ENCODE assay signal across 8 cellular contexts in the genomic region with DNA sequence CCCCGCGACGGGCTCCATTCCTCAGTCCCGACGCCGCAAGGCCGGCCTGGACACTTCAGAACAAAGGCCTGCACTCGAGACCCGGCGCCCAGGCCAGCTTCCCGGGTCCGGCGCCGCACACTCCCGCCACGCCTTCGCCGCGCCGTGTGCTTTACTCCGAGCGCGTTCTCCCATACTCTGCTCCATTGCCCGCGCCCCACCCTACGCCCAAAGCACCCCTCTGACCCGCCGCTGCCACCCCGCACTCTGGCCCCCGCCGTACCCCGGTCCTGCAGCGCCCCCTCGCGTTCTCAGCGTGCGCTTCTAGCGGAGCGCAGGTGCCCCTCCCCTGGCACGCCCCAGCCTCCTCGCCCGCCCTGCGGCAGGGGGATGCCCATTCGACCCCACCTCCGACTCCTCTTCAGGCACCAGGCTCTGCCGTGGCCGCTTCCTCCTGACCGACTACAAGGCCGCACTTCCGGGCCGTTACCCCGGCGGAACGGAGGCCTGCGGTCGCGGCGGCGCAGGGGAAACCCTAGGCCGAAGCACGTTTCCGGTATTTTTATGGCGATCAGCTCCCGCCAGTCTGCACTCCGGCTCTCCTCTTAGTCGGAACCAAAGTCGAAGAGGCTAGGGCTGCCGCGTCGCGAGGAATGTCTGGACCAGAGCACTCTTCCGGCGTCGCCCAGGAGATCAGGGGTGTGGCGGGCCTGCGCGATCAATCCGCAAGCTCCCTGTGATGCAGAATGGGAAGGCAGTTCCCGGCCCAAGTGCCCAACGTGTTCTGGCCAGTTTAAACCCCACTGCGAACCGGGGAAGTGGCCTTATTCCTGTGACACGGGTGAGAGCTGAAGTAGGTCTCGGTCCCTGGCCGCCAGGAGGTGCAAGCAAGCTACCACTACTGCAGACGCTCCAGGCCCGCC. TPM values are rescaled to one million over a fixed set of nuclear protein-coding genes. Genes with fewer than 3 reads are reported as not detected.
DNase-seq lines count a peak whose midpoint lies in the region; ATAC-seq and TF ChIP-seq lines count a peak whose summit lies in the region.

A gene (minus strand): TSS at position 456 of the 902 bp plus-strand sequence. CDS start 2,137 bp downstream, outside the sequence.

- H3K27ac ChIP-seq in caudate nucleus (ENCODE audit: low read depth, low read length) = peak within 1 kb of the TSS; percentile 96

- intact Hi-C loops in activated B cell treated with CpG ODN at 0.5 μM for 24 hours (cut with micrococcal nuclease) = loop anchor here (1.0 to 5.0 kb wide), 14 partner anchors 20 to 1112 kb away; a partner anchor contains a TSS

- peak; percentile 82 for TF ChIP-seq POLR2A in GM18951 (IDR thresholded peaks at IDR 0.05; ENCODE audit: extremely low read depth, insufficient read depth, insufficient read length)

- peak within 1 kb of the TSS; percentile 95 for H3K4me3 Mint-ChIP-seq in activated B cell treated with CpG ODN at 0.5 μM for 24 hours

- CTCF ChIA-PET in activated B cell treated with CpG ODN at 0.5 μM for 24 hours (lab: Charles Lee) = interaction anchor here (0.6 to 2.7 kb wide), 24 partner anchors 8 to 367 kb away, joined by 3 to 62 read pairs (median 5); a partner anchor contains a TSS

- peak; percentile 89 for DNase-seq in AG09319 (ENCODE audit: extremely low read depth, low read depth)
- peak; percentile 99 for DNase-seq in NCI-H226
- DNase-seq in activated B cell treated with CpG ODN at 0.5 μM for 24 hours = peak; percentile 88
- DNase-seq in caudate nucleus (lab: John Stamatoyannopoulos, UW) = peak; percentile 32 to 97 (median 91)
- peak; percentile 94 for DNase-seq in inferior parietal cortex (ENCODE audit: extremely low spot score)
- DNase-seq in stimulated activated CD4-positive, alpha-beta T cell treated with anti-CD3 and anti-CD28 coated beads, Interleukin-12 subunit alpha, Interleukin-12 subunit beta, amount 100 ng/mL, for 24 hours (ENCODE audit: low read depth in 2 of 2) = peak; percentile 84 to 87

- in situ Hi-C loops in GM18951 (cut with MboI; ENCODE audit: low sequenced_read_pairs, unreplicated experiment) = no loop called here

- H3K27me3 Mint-ChIP-seq in activated B cell treated with CpG ODN at 0.5 μM for 24 hours = no peaks in the 10 kb centered on the region

- peaks cover 31% of the 10 kb centered on the region for H3K36me3 Mint-ChIP-seq in activated B cell treated with CpG ODN at 0.5 μM for 24 hours (ENCODE audit: low read depth)

- ATAC-seq in HG03196 (IDR thresholded peaks at IDR 0.05; ENCODE audit: unreplicated experiment) (peak; percentile 76), activated B cell treated with CpG ODN at 0.5 μM for 24 hours (ENCODE audit: low read depth) (peak; percentile 83)

- TF ChIP-seq CTCF in AG09319 (IDR thresholded peaks at IDR 0.05; ENCODE audit: low read depth, low read length) (peak; percentile 72), activated B cell treated with CpG ODN at 0.5 μM for 24 hours (IDR thresholded peaks at IDR 0.05) (no peak)

- POLR2A ChIA-PET in activated B cell treated with CpG ODN at 0.5 μM for 24 hours (lab: Charles Lee) = interaction anchor here (0.5 to 4.4 kb wide), 41 partner anchors 13 to 810 kb away, joined by 3 to 82 read pairs (median 7); a partner anchor contains a TSS

- H3K4me1 Mint-ChIP-seq in activated B cell treated with CpG ODN at 0.5 μM for 24 hours = peaks cover 39% of the 10 kb centered on the region

- peak within 1 kb of the TSS; percentile 97 for H3K27ac Mint-ChIP-seq in activated B cell treated with CpG ODN at 0.5 μM for 24 hours

- no peaks in the 10 kb centered on the region for H3K9me3 Mint-ChIP-seq in activated B cell treated with CpG ODN at 0.5 μM for 24 hours

RNA-seq across cellular contexts. Expression of the gene that starts here (rescaled TPM):
- total RNA-seq in activated B cell treated with CpG ODN at 0.5 μM for 24 hours = 18.0 and 20.2 TPM in 2 replicates

Comparison
In these comparisons a context has a peak if more than half of its experiments do, and no peak if none do; other contexts are left out.
1. Peak in every context shown above with its lines: DNase-seq, ATAC-seq and H3K27ac ChIP-seq.